ENCODE assay signal across 16 cellular contexts in genomic region chr22:30681840-30682239, GRCh38. TPM values are rescaled to one million over a fixed set of nuclear protein-coding genes. Genes with fewer than 3 reads are reported as not detected.
DNase-seq lines count a peak whose midpoint lies in the region; TF ChIP-seq lines count a peak whose summit lies in the region.
"Had no signal": no experiment of that assay in that cellular context is flagged by ENCODE, and none has a peak within 500 bp of the region (broad histone marks: within the 10 kb centered on the region; RNA-seq: fewer than 3 reads in every experiment).

No MANE protein-coding gene starts in this region.

- no peak overlapping the region for H2BK20ac ChIP-seq in H9 (ENCODE audit: low read depth, low read length, poor library complexity, severe bottlenecking)

- H3K4me3 Mint-ChIP-seq in H9 (no peak overlapping the region; a peak in 1 of 5 replicates), neural progenitor cell (no peak overlapping the region)
- H3K4me3 Mint-ChIP-seq: CD14-positive monocyte; CD8-positive, alpha-beta T cell; HFFc6; IgD-negative memory B cell had no signal

- WGBS in H9 (ENCODE audit: extremely low coverage, insufficient read length, low lambda C conversion rate) = no CpG with 5 or more reads among the region's 2 CpGs

- H3K56ac ChIP-seq in H9 (ENCODE audit: insufficient read length, low read depth, low read length) = no peak overlapping the region

- no peak overlapping the region for H2BK5ac ChIP-seq in H9 (ENCODE audit: insufficient read length, low read length)

- no peak overlapping the region for H2BK120ac ChIP-seq in H9 (ENCODE audit: low read depth, low read length, poor library complexity, severe bottlenecking)

- no peak overlapping the region for H2BK15ac ChIP-seq in H9 (ENCODE audit: low read depth, low read length)

- in situ Hi-C loops in GM13976 (cut with MboI; ENCODE audit: low sequenced_read_pairs, unreplicated experiment) = no loop called here

- H3K79me2 ChIP-seq in H9 (ENCODE audit: insufficient read depth, low read length) (no peaks in the 10 kb centered on the region), neural progenitor cell (ENCODE audit: low read depth) (no peaks in the 10 kb centered on the region)

- H3K4ac ChIP-seq in H9 (ENCODE audit: low read depth, low read length) = no peak overlapping the region

- H3K23ac ChIP-seq in H9 (ENCODE audit: insufficient read length, low read depth, low read length) = no peak overlapping the region

- H2BK12ac ChIP-seq in H9 (ENCODE audit: insufficient read length, low read depth, low read length) = no peak overlapping the region

- H3K9ac ChIP-seq in H9 (ENCODE audit: extremely low read depth, insufficient read length, low read length) (no peak overlapping the region), iPS-20b (ENCODE audit: low read depth, low read length) (0 out of 2 replicates have a peak overlapping the region, but pooled peaks have one; percentile 12), neural progenitor cell (no peak overlapping the region)
- H3K9ac ChIP-seq: GM23248 had no signal

- H3K23me2 ChIP-seq in H9 (ENCODE audit: insufficient read length, low read depth, low read length, poor library complexity, severe bottlenecking) = no peaks in the 10 kb centered on the region

- no peak overlapping the region for H3K4me2 ChIP-seq in H9 (ENCODE audit: insufficient read depth, insufficient read length, low read length)
- no peak overlapping the region for H3K4me2 ChIP-seq in neural progenitor cell
- H3K4me2 ChIP-seq: A549 had no signal

- H3K18ac ChIP-seq in H9 (ENCODE audit: insufficient read length, low read depth, low read length) = peak overlapping the region; percentile 38

- H3K14ac ChIP-seq in H9 (ENCODE audit: insufficient read depth, low read length) = no peak overlapping the region

- H3K4me1 Mint-ChIP-seq in H9 = peaks cover 26 to 28% of the 10 kb centered on the region in 2 experiments
- peaks cover 27% of the 10 kb centered on the region for H3K4me1 Mint-ChIP-seq in neural progenitor cell
- H3K4me1 Mint-ChIP-seq: IgD-negative memory B cell had no signal

- H2AK5ac ChIP-seq in H9 (ENCODE audit: insufficient read length, low read length) = no peak overlapping the region

- H3K27ac Mint-ChIP-seq in H9 = peak overlapping the region in 1 of 3 experiments; percentile 76; a peak in 1 of 7 replicates
- peak overlapping the region; percentile 27 for H3K27ac Mint-ChIP-seq in neural progenitor cell
- H3K27ac Mint-ChIP-seq: CD14-positive monocyte; CD8-positive, alpha-beta T cell; HFFc6; IgD-negative memory B cell had no signal

- no peak overlapping the region for H4K5ac ChIP-seq in H9 (ENCODE audit: insufficient read length, low read depth, low read length)

- no peak overlapping the region for H3K27ac ChIP-seq in H9 (ENCODE audit: insufficient read length, low read depth, low read length)
- H3K27ac ChIP-seq in iPS-20b (ENCODE audit: low read length) = no peak overlapping the region
- H3K27ac ChIP-seq in neural progenitor cell = no peak overlapping the region
- H3K27ac ChIP-seq: A549, GM23248 had no signal

- no peaks in the 10 kb centered on the region for H4K20me1 ChIP-seq in H9 (ENCODE audit: control insufficient read depth, insufficient read depth, insufficient read length)
- H4K20me1 ChIP-seq in neural progenitor cell (ENCODE audit: low read depth) = no peaks in the 10 kb centered on the region

- no peak overlapping the region for H4K91ac ChIP-seq in H9 (ENCODE audit: insufficient read length, low read depth, low read length)

- no peak overlapping the region for H3T11ph ChIP-seq in H9 (ENCODE audit: low read length)

- no peak overlapping the region for H4K8ac ChIP-seq in H9 (replicated peaks; ENCODE audit: insufficient read length, low read depth, low read length)

- no peak overlapping the region for H2AFZ ChIP-seq in H9 (ENCODE audit: low read length)
- peak overlapping the region; percentile 58 for H2AFZ ChIP-seq in neural progenitor cell (replicated peaks)
- H2AFZ ChIP-seq: GM23248 had no signal

- DNase-seq in H9 = no peak
- DNase-seq in NCI-H69 (lab: John Stamatoyannopoulos, UW) = peak; percentile 40
- no peak for DNase-seq in neural progenitor cell (ENCODE audit: low spot score)
- no peak for DNase-seq in stimulated activated CD4-positive, alpha-beta T cell treated with anti-CD3 and anti-CD28 coated beads, Interleukin-2, amount 100 ng/mL, for 24 hours
- no peak for DNase-seq in GM13976 (ENCODE audit: low spot score)
- DNase-seq in DMS153 (lab: John Stamatoyannopoulos, UW) = no peak
- DNase-seq: CD8-positive, alpha-beta T cell; COR-L47; GM23248; HCEC 1CT; HFFc6 had no signal

- TF ChIP-seq CTCF in H9 (conservative IDR thresholded peaks at IDR 0.05) (no peak), neural progenitor cell (IDR thresholded peaks at IDR 0.05) (no peak), GM13976 (IDR thresholded peaks at IDR 0.05; ENCODE audit: borderline replicate concordance, control extremely low read depth, extremely low read depth, insufficient read depth, missing control alignments) (no peak)

- H3K36me3 Mint-ChIP-seq in H9 (ENCODE audit: insufficient read depth in 1 of 3, low read depth in 3 of 3) (no peaks in the 10 kb centered on the region), neural progenitor cell (no peaks in the 10 kb centered on the region)
- H3K36me3 Mint-ChIP-seq: CD14-positive monocyte; CD8-positive, alpha-beta T cell; IgD-negative memory B cell had no signal

- H3K36me3 ChIP-seq in iPS-20b (ENCODE audit: insufficient read depth, low read depth, low read length) (no peaks in the 10 kb centered on the region), neural progenitor cell (no peaks in the 10 kb centered on the region)
- H3K36me3 ChIP-seq: BE2C had no signal

- H3K27me3 Mint-ChIP-seq in H9 (ENCODE audit: low read depth) (peaks cover 9% of the 10 kb centered on the region), neural progenitor cell (ENCODE audit: insufficient read depth, low read depth) (peaks cover 2% of the 10 kb centered on the region)

- H3K9me3 Mint-ChIP-seq in H9 = no peaks in the 10 kb centered on the region
- no peaks in the 10 kb centered on the region for H3K9me3 Mint-ChIP-seq in neural progenitor cell
- H3K9me3 Mint-ChIP-seq: CD14-positive monocyte; CD8-positive, alpha-beta T cell; HFFc6; IgD-negative memory B cell had no signal

- H3K9me3 ChIP-seq in H9 (ENCODE audit: control insufficient read depth, low read depth, low read length) = no peaks in the 10 kb centered on the region
- H3K9me3 ChIP-seq in iPS-20b (ENCODE audit: insufficient read depth, low read depth, low read length) = no peaks in the 10 kb centered on the region
- no peaks in the 10 kb centered on the region for H3K9me3 ChIP-seq in neural progenitor cell (ENCODE audit: low read depth)
- H3K9me3 ChIP-seq: A549, BE2C had no signal

- H3F3A ChIP-seq in neural progenitor cell (ENCODE audit: low read depth) = peaks cover 5% of the 10 kb centered on the region

- H3K79me1 ChIP-seq in H9 (ENCODE audit: insufficient read depth, low read depth, low read length, poor library complexity, severe bottlenecking) = no peaks in the 10 kb centered on the region

- peaks cover 9% of the 10 kb centered on the region for H3K4me1 ChIP-seq in H9 (ENCODE audit: insufficient read depth, low read length)
- peaks cover 8% of the 10 kb centered on the region; the same call in 1 of the 2 replicates for H3K4me1 ChIP-seq in iPS-20b (ENCODE audit: insufficient read depth, low read length)
- H3K4me1 ChIP-seq in neural progenitor cell = peaks cover 16% of the 10 kb centered on the region
- H3K4me1 ChIP-seq: A549 had no signal

- H3K4me3 ChIP-seq in iPS-20b (ENCODE audit: low read length) (no peak overlapping the region), neural progenitor cell (no peak overlapping the region)
- H3K4me3 ChIP-seq: A549, GM23248 had no signal

- H3K27me3 ChIP-seq in H9 (ENCODE audit: insufficient read depth, low read length) (no peaks in the 10 kb centered on the region), iPS-20b (ENCODE audit: insufficient read depth, low read length) (0 out of 2 replicates have a peak, but pooled peaks cover 6% of the 10 kb centered on the region), neural progenitor cell (no peaks in the 10 kb centered on the region)
- H3K27me3 ChIP-seq: BE2C had no signal

RNA-seq across cellular contexts. Expression of gene OSBP2, which starts 12.8 kb away (rescaled TPM):
- total RNA-seq in H9 (2021) = 3.4 and 3.6 TPM in 2 replicates
- 0.58 and 2.4 TPM in 2 replicates for total RNA-seq in neural progenitor cell (ENCODE audit: low replicate concordance)

RNA-seq across cellular contexts. Expression of gene DUSP18, which starts 14.2 kb away (rescaled TPM):
- 1.9 and 2.6 TPM in 2 replicates for total RNA-seq in H9 (2021)
- total RNA-seq in neural progenitor cell (ENCODE audit: low replicate concordance) = 3.1 and 5.6 TPM in 2 replicates

RNA-seq across cellular contexts. Expression of gene SLC35E4, which starts 46.3 kb away (rescaled TPM):
- total RNA-seq in H9 (2021) (3.7 and 3.9 TPM in 2 replicates), neural progenitor cell (ENCODE audit: low replicate concordance) (0.36 and 4.8 TPM in 2 replicates)
